Comparison of ENCODE assay signal across 18 cellular contexts in genomic region chr5:138934971-138935370, GRCh38. TPM values are rescaled to one million over a fixed set of nuclear protein-coding genes. Genes with fewer than 3 reads are reported as not detected.
DNase-seq lines count a peak whose midpoint lies in the region; ATAC-seq, FAIRE-seq and TF ChIP-seq lines count a peak whose summit lies in the region.
"Had no signal": no experiment of that assay in that cellular context is flagged by ENCODE, and none has a peak within 500 bp of the region (broad histone marks: within the 10 kb centered on the region; RNA-seq: fewer than 3 reads in every experiment).

No MANE protein-coding gene starts in this region.

- peak; percentile 9 for FAIRE-seq in GM12891 (lab: Jason Lieb, UNC)
- FAIRE-seq: A204.1, H54, HepG2, HTR-8/SVneo had no signal

- no peak overlapping the region for H3K4me3 Mint-ChIP-seq in CD4-positive, CD25-positive, alpha-beta regulatory T cell
- no peak overlapping the region for H3K4me3 Mint-ChIP-seq in glutamatergic neuron (ENCODE audit: unreplicated experiment)
- H3K4me3 Mint-ChIP-seq in stimulated activated effector memory CD8-positive, alpha-beta T cell treated with anti-CD3 and anti-CD28 coated beads, Interleukin-12 subunit alpha, Interleukin-12 subunit beta, amount 100 ng/mL, for 72 hours, result no peak overlapping the region
- H3K4me3 Mint-ChIP-seq: CD14-positive monocyte; CD8-positive, alpha-beta memory T cell had no signal

- no peak for ATAC-seq in CD4-positive, CD25-positive, alpha-beta regulatory T cell (ENCODE audit: low read depth in 2 of 2)
- no peak for ATAC-seq in stimulated activated effector memory CD8-positive, alpha-beta T cell treated with anti-CD3 and anti-CD28 coated beads, Interleukin-12 subunit alpha, Interleukin-12 subunit beta, amount 100 ng/mL, for 72 hours
- ATAC-seq in GM19328 (IDR thresholded peaks at IDR 0.05; ENCODE audit: unreplicated experiment), result no peak
- ATAC-seq: HCT116, HepG2 had no signal

- H3K4me3 ChIP-seq in CD4-positive, CD25-positive, alpha-beta regulatory T cell (ENCODE audit: low read depth, low read length), result no peak overlapping the region
- H3K4me3 ChIP-seq: GM23248 had no signal

- H3K27me3 Mint-ChIP-seq in CD4-positive, CD25-positive, alpha-beta regulatory T cell, result no peaks in the 10 kb centered on the region
- peaks cover 30% of the 10 kb centered on the region for H3K27me3 Mint-ChIP-seq in glutamatergic neuron (ENCODE audit: unreplicated experiment)
- H3K27me3 Mint-ChIP-seq: CD8-positive, alpha-beta memory T cell had no signal

- H3K4me1 Mint-ChIP-seq in CD4-positive, CD25-positive, alpha-beta regulatory T cell, result peaks cover 0 to 2% (median 0%) of the 10 kb centered on the region in 4 donors
- H3K4me1 Mint-ChIP-seq in glutamatergic neuron (ENCODE audit: low read depth, unreplicated experiment), result peaks cover 39% of the 10 kb centered on the region
- H3K4me1 Mint-ChIP-seq in stimulated activated effector memory CD8-positive, alpha-beta T cell treated with anti-CD3 and anti-CD28 coated beads, Interleukin-12 subunit alpha, Interleukin-12 subunit beta, amount 100 ng/mL, for 72 hours, result no peaks in the 10 kb centered on the region
- H3K4me1 Mint-ChIP-seq: CD14-positive monocyte had no signal

- H3K27ac Mint-ChIP-seq in CD4-positive, CD25-positive, alpha-beta regulatory T cell, result peak overlapping the region in 2 of 3 donors; percentile 71 to 82
- H3K27ac Mint-ChIP-seq in glutamatergic neuron (ENCODE audit: unreplicated experiment), result peak overlapping the region; percentile 4
- H3K27ac Mint-ChIP-seq in stimulated activated effector memory CD8-positive, alpha-beta T cell treated with anti-CD3 and anti-CD28 coated beads, Interleukin-12 subunit alpha, Interleukin-12 subunit beta, amount 100 ng/mL, for 72 hours, result peak overlapping the region; percentile 30

- no peak for TF ChIP-seq POLR2A in GM12891 (IDR thresholded peaks at IDR 0.05; ENCODE audit: low read depth, low read length)

- H3K36me3 ChIP-seq in CD4-positive, CD25-positive, alpha-beta regulatory T cell (ENCODE audit: control insufficient read depth, insufficient read depth, low read length), result peaks cover 30% of the 10 kb centered on the region

- no peaks in the 10 kb centered on the region for H3K27me3 ChIP-seq in CD4-positive, CD25-positive, alpha-beta regulatory T cell (ENCODE audit: control insufficient read depth, insufficient read depth, low read length)

- peaks cover 19% of the 10 kb centered on the region for H3K36me3 Mint-ChIP-seq in CD4-positive, CD25-positive, alpha-beta regulatory T cell
- peaks cover 7% of the 10 kb centered on the region for H3K36me3 Mint-ChIP-seq in glutamatergic neuron (ENCODE audit: unreplicated experiment)
- H3K36me3 Mint-ChIP-seq in stimulated activated effector memory CD8-positive, alpha-beta T cell treated with anti-CD3 and anti-CD28 coated beads, Interleukin-12 subunit alpha, Interleukin-12 subunit beta, amount 100 ng/mL, for 72 hours, result peaks cover 54% of the 10 kb centered on the region

- no peak for TF ChIP-seq CTCF in glutamatergic neuron (IDR thresholded peaks at IDR 0.05; ENCODE audit: partially characterized antibody, unreplicated experiment)

- H3K9me3 ChIP-seq in CD4-positive, CD25-positive, alpha-beta regulatory T cell (ENCODE audit: control insufficient read depth in 2 of 2, low read length in 2 of 2), result no peaks in the 10 kb centered on the region
- H3K9me3 ChIP-seq: Caco-2 had no signal

- H3K4me1 ChIP-seq in CD4-positive, CD25-positive, alpha-beta regulatory T cell (ENCODE audit: control insufficient read depth, insufficient read depth, low read length, poor library complexity, severe bottlenecking), result no peaks in the 10 kb centered on the region
- H3K4me1 ChIP-seq: Caco-2 had no signal

- DNase-seq in CD4-positive, CD25-positive, alpha-beta regulatory T cell, result no peak
- DNase-seq in GM12891 (ENCODE audit: insufficient read length, low spot score) (no peak), glutamatergic neuron (no peak), NCI-H446 (lab: John Stamatoyannopoulos, UW) (no peak), RKO (ENCODE audit: low spot score) (no peak)
- DNase-seq in stimulated activated effector memory CD8-positive, alpha-beta T cell treated with anti-CD3 and anti-CD28 coated beads, Interleukin-12 subunit alpha, Interleukin-12 subunit beta, amount 100 ng/mL, for 72 hours (ENCODE audit: low spot score in 2 of 2), result no peak
- DNase-seq: Caco-2; CD8-positive, alpha-beta memory T cell; DMS53; GF-D8; GM23248 had no signal

- H3K27ac ChIP-seq in CD4-positive, CD25-positive, alpha-beta regulatory T cell (ENCODE audit: insufficient read depth, low read length, poor library complexity, severe bottlenecking), result no peak overlapping the region
- H3K27ac ChIP-seq: GM23248 had no signal

- H3K9me3 Mint-ChIP-seq in CD4-positive, CD25-positive, alpha-beta regulatory T cell, result peaks cover 0 to 2% (median 0%) of the 10 kb centered on the region in 7 donors
- peaks cover 26% of the 10 kb centered on the region for H3K9me3 Mint-ChIP-seq in glutamatergic neuron (ENCODE audit: unreplicated experiment)
- H3K9me3 Mint-ChIP-seq in stimulated activated effector memory CD8-positive, alpha-beta T cell treated with anti-CD3 and anti-CD28 coated beads, Interleukin-12 subunit alpha, Interleukin-12 subunit beta, amount 100 ng/mL, for 72 hours, result no peaks in the 10 kb centered on the region
- H3K9me3 Mint-ChIP-seq: CD14-positive monocyte; CD8-positive, alpha-beta memory T cell had no signal

TF ChIP-seq in GM12891, 5 proteins besides CTCF, POLR2A, EP300 and RAD21:
- TF ChIP-seq PAX5 (IDR thresholded peaks at IDR 0.05; ENCODE audit: insufficient read depth, low read length, severe bottlenecking) (no peak), POLR2AphosphoS5 (IDR thresholded peaks at IDR 0.05; ENCODE audit: low read depth, low read length) (no peak)

RNA-seq across cellular contexts. Expression of gene LRRTM2, which starts 59.8 kb away (rescaled TPM):
- total RNA-seq in CD4-positive, CD25-positive, alpha-beta regulatory T cell, result not detected
- polyA plus RNA-seq in CD4-positive, CD25-positive, alpha-beta regulatory T cell, result under 1 TPM in 2 of 4 donors, not detected in 2; 0.07 to 0.11 TPM
- 0.03 TPM for polyA plus RNA-seq in GM12891 (2012; ENCODE audit: low read depth, missing spikeins)
- 28.9 TPM for total RNA-seq in glutamatergic neuron (ENCODE audit: unreplicated experiment)
- total RNA-seq: Caco-2; CD8-positive, alpha-beta memory T cell; HepG2 had no signal
- polyA plus RNA-seq: CD8-positive, alpha-beta memory T cell; HepG2 had no signal

Comparison
In these comparisons a context has a peak if more than half of its experiments do, and no peak if none do; other contexts are left out.
1. H3K27ac Mint-ChIP-seq: peak in every context shown above with its lines; median percentile 76 in CD4-positive, CD25-positive, alpha-beta regulatory T cell; 30 in stimulated activated effector memory CD8-positive, alpha-beta T cell treated with anti-CD3 and anti-CD28 coated beads, Interleukin-12 subunit alpha, Interleukin-12 subunit beta, amount 100 ng/mL, for 72 hours; 4 in glutamatergic neuron.
2. RNA of gene LRRTM2, which starts 59.8 kb away (total RNA-seq): 28.9 TPM in glutamatergic neuron (single experiment); not detected in CD4-positive, CD25-positive, alpha-beta regulatory T cell (single experiment); every median in the first group is over 10 times any median in the second.